In genomic region chr14:23969433-23970282, GRCh38 we compare ENCODE assay signal across 8 cellular contexts. TPM values are rescaled to one million over a fixed set of nuclear protein-coding genes. Genes with fewer than 3 reads are reported as not detected.
A peak's percentile ranks its signal among the peaks of the same experiment; 100 is the strongest.
DNase-seq lines count a peak whose midpoint lies in the region; ATAC-seq lines count a peak whose summit lies in the region.
"Not testable (repeated sequence)": the region's sequence is repeated elsewhere in the genome, so short reads cannot be mapped to it uniquely, and the experiment has no call there.

No MANE protein-coding gene starts in this region.

- H3K27ac ChIP-seq in BLaER1; esophagus (ENCODE audit: low read depth in 2 of 2, low read length in 1 of 2): not testable (repeated sequence)

- H3K9me3 ChIP-seq in BLaER1; esophagus (ENCODE audit: control insufficient read depth in 2 of 2, insufficient read depth in 1 of 2, low read depth in 1 of 2, low read length in 1 of 2): not testable (repeated sequence)

- peak overlapping the region; percentile 53 for H3K4me2 ChIP-seq in BLaER1

- H3K4me1 ChIP-seq in BLaER1; esophagus (ENCODE audit: control insufficient read depth in 2 of 2, insufficient read depth in 2 of 2, low read length in 1 of 2): not testable (repeated sequence)

- H3K4me3 ChIP-seq in BLaER1 (peak overlapping the region; percentile 44), esophagus (ENCODE audit: low read depth in 1 of 2, low read length in 2 of 2) (peak overlapping the region; percentile 31 to 39)

- not testable (repeated sequence) for H3K36me3 ChIP-seq in BLaER1; esophagus (ENCODE audit: control insufficient read depth in 2 of 2, insufficient read depth in 2 of 2, low read length in 1 of 2)

- DNase-seq in T-helper 1 cell (peak in 4 of 5 donors; percentile 20 to 48 (median 44)), mucosa of gallbladder (ENCODE audit: low spot score) (peak; percentile 32)
- peak; percentile 25 for DNase-seq in activated gamma-delta T cell treated with anti-CD3 and anti-CD28 coated beads, Interleukin-2, amount 50 U/mL, for 16 hours (ENCODE audit: low read depth)
- peak; percentile 63 to 67 for DNase-seq in stimulated activated CD4-positive, alpha-beta T cell treated with anti-CD3 and anti-CD28 coated beads, Interleukin-2, amount 100 ng/mL, for 48 hours

- 10 to 12% methylated on average over 46 to 58 of the region's 65 CpGs for WGBS in esophagus, 2 donors

- H3K27me3 ChIP-seq in BLaER1; esophagus (ENCODE audit: control insufficient read depth in 1 of 2, insufficient read depth in 2 of 2, low read length in 2 of 2): not testable (repeated sequence)

- not testable (repeated sequence) for H4K20me1 ChIP-seq in BLaER1

- ATAC-seq in GM19468 (IDR thresholded peaks at IDR 0.05; ENCODE audit: extremely low read depth, unreplicated experiment), result peak; percentile 62
- peak; percentile 76 for ATAC-seq in HG03520 (IDR thresholded peaks at IDR 0.05; ENCODE audit: unreplicated experiment)

- H3K9ac ChIP-seq in BLaER1, result not testable (repeated sequence)

RNA-seq across cellular contexts. Expression of gene DHRS4, which starts 16.1 kb away (rescaled TPM):
- polyA plus RNA-seq in esophagus, result 10 to 100 TPM; 39.2 to 56.4 TPM
- 28.5 TPM for total RNA-seq in mucosa of gallbladder

RNA-seq across cellular contexts. Expression of gene DHRS4L2, which starts 19.1 kb away (rescaled TPM):
- 10 to 100 TPM; 32.9 to 43.5 TPM for polyA plus RNA-seq in esophagus
- total RNA-seq in mucosa of gallbladder, result 12.0 TPM
